Comparison of ENCODE assay signal across 5 cellular contexts in genomic region chr6:121448528-121448927, GRCh38. TPM values are rescaled to one million over a fixed set of nuclear protein-coding genes. Genes with fewer than 3 reads are reported as not detected.
"Had no signal": no experiment of that assay in that cellular context is flagged by ENCODE, and none has a peak within 500 bp of the region (broad histone marks: within the 10 kb centered on the region; RNA-seq: fewer than 3 reads in every experiment).

No MANE protein-coding gene starts in this region.

RNA-seq across cellular contexts. Expression of gene GJA1, which starts 13.1 kb away (rescaled TPM):
- total RNA-seq: activated B cell treated with CpG ODN at 0.5 μM for 24 hours; activated CD4-positive, alpha-beta memory T cell treated with anti-CD3 and anti-CD28 coated beads for 36 hours; activated T-helper 1 cell treated with anti-CD3 and anti-CD28 coated beads, Interleukin-12 subunit alpha, Interleukin-12 subunit beta, Interleukin-2, Interleukin-4 antibody, amounts not matched to agents 30 ng/mL and 10 ng/mL and 1 ng/mL, durations not matched to agents 14 hours and 24 hours and 36 hours; MCF 10A; OCI-LY7 had no signal
